In the genomic region with DNA sequence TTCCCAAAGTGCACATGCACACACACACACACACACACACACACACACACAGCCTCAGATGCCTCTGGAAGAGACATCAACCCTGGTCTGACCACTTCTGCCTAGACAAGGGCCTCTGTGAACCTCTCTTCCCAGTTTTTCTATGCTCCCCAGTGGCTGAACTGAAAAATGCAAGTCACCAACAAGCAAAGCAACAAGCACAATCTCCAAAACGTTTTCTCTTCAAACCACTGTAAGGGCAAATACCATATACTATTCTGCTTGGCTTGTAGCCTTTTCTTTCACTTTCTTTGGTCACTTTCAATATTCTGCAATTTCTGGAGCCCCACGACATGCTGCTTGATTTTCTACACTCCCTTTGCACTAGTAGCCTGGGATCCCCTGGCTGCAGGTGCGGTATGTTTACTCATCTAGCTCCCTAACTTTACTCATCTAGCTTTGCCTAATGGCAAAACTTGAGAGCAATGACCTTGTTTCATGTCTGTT, we compare ENCODE assay signal across 8 cellular contexts.
A peak's percentile ranks its signal among the peaks of the same experiment; 100 is the strongest.
DNase-seq lines count a peak whose midpoint lies in the region; ATAC-seq and TF ChIP-seq lines count a peak whose summit lies in the region.

No MANE protein-coding gene starts in this region.

- no peak overlapping the region for H3K9ac ChIP-seq in HUES64 (ENCODE audit: low read depth, low read length)
- no peak overlapping the region for H3K9ac ChIP-seq in adipocyte (ENCODE audit: low read length)

- TF ChIP-seq CTCF in GM12865 (IDR thresholded peaks at IDR 0.05; ENCODE audit: insufficient read depth, low read depth, low read length, missing control alignments): peak; percentile 35

- H3K36me3 ChIP-seq in HUES64 (ENCODE audit: insufficient read depth, low read length) (no peaks in the 10 kb centered on the region), adipocyte (ENCODE audit: control insufficient read depth, insufficient read depth, low read length, severe bottlenecking) (no peaks in the 10 kb centered on the region)

- H3K4me3 ChIP-seq in GM12865 (ENCODE audit: low read depth, low read length) (no peak overlapping the region), HUES64 (ENCODE audit: low read length) (no peak overlapping the region), adipocyte (ENCODE audit: low read length) (no peak overlapping the region)

- H3K27me3 ChIP-seq in HUES64 (ENCODE audit: insufficient read depth, low read length): no peaks in the 10 kb centered on the region
- no peaks in the 10 kb centered on the region for H3K27me3 ChIP-seq in adipocyte (replicated peaks; ENCODE audit: control insufficient read depth, insufficient read depth, low read length)

- DNase-seq in GM12865 (ENCODE audit: low read depth): peak; percentile 93
- peak; percentile 65 for DNase-seq in adipocyte (ENCODE audit: low read depth)
- DNase-seq in iris pigment epithelial cell (ENCODE audit: low read depth): peak; percentile 67
- no peak for DNase-seq in T-helper 9 cell
- no peak for DNase-seq in activated CD8-positive, alpha-beta memory T cell treated with anti-CD3 and anti-CD28 coated beads for 24 hours
- no peak for DNase-seq in putamen (ENCODE audit: low spot score)

- H3K9me3 ChIP-seq in HUES64 (ENCODE audit: insufficient read depth, low read depth, low read length) (no peaks in the 10 kb centered on the region), adipocyte (ENCODE audit: control insufficient read depth, low read length) (no peaks in the 10 kb centered on the region)

- WGBS in HUES64: 44% methylated on average over 3 of the region's 3 CpGs

- peak overlapping the region; percentile 31; the same call in 1 of the 2 replicates for H3K27ac ChIP-seq in HUES64 (ENCODE audit: low read depth, low read length)

- peak; percentile 49 for ATAC-seq in GM21529 (IDR thresholded peaks at IDR 0.05; ENCODE audit: unreplicated experiment)

- H3K4me1 ChIP-seq in HUES64 (ENCODE audit: insufficient read depth, low read length) (peaks cover 41% of the 10 kb centered on the region), adipocyte (ENCODE audit: control insufficient read depth, insufficient read depth, low read length) (peaks cover 46% of the 10 kb centered on the region)

Comparison
In these comparisons a context has a peak if more than half of its experiments do, and no peak if none do; other contexts are left out.
1. DNase-seq: peak in GM12865 (single experiment), adipocyte (single experiment) and iris pigment epithelial cell (single experiment); none in T-helper 9 cell (single experiment), activated CD8-positive, alpha-beta memory T cell treated with anti-CD3 and anti-CD28 coated beads for 24 hours (single experiment) and putamen (single experiment).